Comparison of ENCODE assay signal across 8 cellular contexts in genomic region chr11:67353317-67354313, GRCh38. TPM values are rescaled to one million over a fixed set of nuclear protein-coding genes. Genes with fewer than 3 reads are reported as not detected.
DNase-seq lines count a peak whose midpoint lies in the region; ATAC-seq and TF ChIP-seq lines count a peak whose summit lies in the region.

Gene POLD4 (minus strand): TSS chr11:67353546. CDS start chr11:67353399, 147 bp downstream.

- ATAC-seq in GM18502 (IDR thresholded peaks at IDR 0.05; ENCODE audit: poor library complexity, unreplicated experiment), result peak; percentile 77
- ATAC-seq in HG02943 (IDR thresholded peaks at IDR 0.05; ENCODE audit: low read depth, unreplicated experiment), result peak; percentile 69
- peak; percentile 90 for ATAC-seq in T-helper 17 cell
- ATAC-seq in left ventricle myocardium superior, result peak; percentile 92
- peak; percentile 90 to 92 (median 90) for ATAC-seq in psoas muscle

- peak within 1 kb of the TSS; percentile 98 for H3K4me3 Mint-ChIP-seq in T-helper 17 cell

- H3K36me3 ChIP-seq in psoas muscle (ENCODE audit: insufficient read depth in 1 of 2, low read depth in 1 of 2), result no peaks in the 10 kb centered on the region
- H3K36me3 ChIP-seq in urinary bladder (ENCODE audit: insufficient read depth), result no peaks in the 10 kb centered on the region

- H3K4me1 Mint-ChIP-seq in T-helper 17 cell, result peaks cover 57% of the 10 kb centered on the region

- H3K36me3 Mint-ChIP-seq in T-helper 17 cell (ENCODE audit: low read depth), result no peaks in the 10 kb centered on the region

- H3K27ac ChIP-seq in psoas muscle (peak within 1 kb of the TSS; percentile 99), urinary bladder (ENCODE audit: low read depth) (peak within 1 kb of the TSS; percentile 96)

- H3K9me3 ChIP-seq in T-helper 17 cell (ENCODE audit: control insufficient read depth, low read length, poor library complexity, severe bottlenecking) (no peaks in the 10 kb centered on the region), psoas muscle (no peaks in the 10 kb centered on the region)

- H3K4me1 ChIP-seq in psoas muscle (peaks cover 57% of the 10 kb centered on the region), urinary bladder (ENCODE audit: insufficient read depth) (peaks cover 2% of the 10 kb centered on the region)

- no peaks in the 10 kb centered on the region for H3K27me3 Mint-ChIP-seq in T-helper 17 cell

- H3K27me3 ChIP-seq in psoas muscle (ENCODE audit: insufficient read depth in 3 of 3, low read length in 2 of 3), result no peaks in the 10 kb centered on the region

- peak; percentile 83 to 84 for DNase-seq in NCI-H187 (lab: John Stamatoyannopoulos, UW)
- DNase-seq in T-helper 17 cell, result peak; percentile 92 to 95 (median 94)
- DNase-seq in amygdala (lab: John Stamatoyannopoulos, UW), result peak; percentile 65 to 99 (median 95)
- DNase-seq in left ventricle myocardium superior, result peak; percentile 100
- peak; percentile 99 to 100 for DNase-seq in psoas muscle

- intact Hi-C loops in left ventricle myocardium superior (cut with micrococcal nuclease) (no loop called here), psoas muscle (cut with DNase I) (no loop called here)

- 1 to 2% (median 1%) methylated on average over 39 to 42 of the region's 42 CpGs for WGBS in psoas muscle, 3 donors
- 2% methylated on average over 42 of the region's 42 CpGs for WGBS in urinary bladder

- H3K4me3 ChIP-seq in psoas muscle (peak within 1 kb of the TSS; percentile 81), urinary bladder (ENCODE audit: low read depth, low read length) (peak within 1 kb of the TSS; percentile 63)

- no peak for TF ChIP-seq CTCF in psoas muscle (IDR thresholded peaks at IDR 0.05)

- peak within 1 kb of the TSS; percentile 97 for H3K27ac Mint-ChIP-seq in T-helper 17 cell

RNA-seq across cellular contexts. Expression of gene POLD4, which starts in this region (rescaled TPM):
- 10 to 100 TPM; 45.9 to 61.0 TPM for total RNA-seq in T-helper 17 cell
- 40.3 TPM for total RNA-seq in left ventricle myocardium superior
- total RNA-seq in psoas muscle, result 10 to 100 TPM; 31.8 to 89.8 (median 56.1) TPM
- 10 to 100 TPM; 72.6 to 74.9 (median 73.3) TPM for polyA plus RNA-seq in psoas muscle
- total RNA-seq in urinary bladder, result 8.8 TPM
- 157 TPM for polyA plus RNA-seq in urinary bladder

Comparison
In these comparisons a context has a peak if more than half of its experiments do, and no peak if none do; other contexts are left out.
1. Peak in every context shown above with its lines: DNase-seq, ATAC-seq, H3K4me3 ChIP-seq and H3K27ac ChIP-seq.